In genomic region chr10:59006511-59007306, GRCh38 we compare ENCODE assay signal across 10 cellular contexts.
A peak's percentile ranks its signal among the peaks of the same experiment; 100 is the strongest.
DNase-seq lines count a peak whose midpoint lies in the region; ATAC-seq and TF ChIP-seq lines count a peak whose summit lies in the region.
"Had no signal": no experiment of that assay in that cellular context is flagged by ENCODE, and none has a peak within 500 bp of the region (broad histone marks: within the 10 kb centered on the region; RNA-seq: fewer than 3 reads in every experiment).

No MANE protein-coding gene starts in this region.

- ATAC-seq in HG03520 (IDR thresholded peaks at IDR 0.05; ENCODE audit: unreplicated experiment) (peak; percentile 36), left lung (peak; percentile 42), HG02571 (IDR thresholded peaks at IDR 0.05; ENCODE audit: unreplicated experiment) (no peak), esophagus mucosa (no peak)
- ATAC-seq: K562 had no signal

- intact Hi-C loops in left lung (cut with DNase I) = no loop called here

- no peaks in the 10 kb centered on the region for H3K36me3 ChIP-seq in left lung

- DNase-seq in AG10803 (ENCODE audit: low read depth) (peak; percentile 68), cardiac fibroblast (ENCODE audit: low read depth in 2 of 2) (peak; percentile 80 to 88), left lung (no peak), NCI-H1417 (lab: John Stamatoyannopoulos, UW) (no peak)
- DNase-seq in NK-92 treated with Interleukin-12 subunit alpha and Interleukin-12 subunit beta, amount 100 ng/mL, for 24 hours (lab: John Stamatoyannopoulos, UW) = no peak
- DNase-seq: activated CD8-positive, alpha-beta memory T cell treated with anti-CD3 and anti-CD28 coated beads, Interleukin-2, amount 50 U/mL, for 48 hours had no signal

- H3K4me1 ChIP-seq in left lung = no peaks in the 10 kb centered on the region

- no peaks in the 10 kb centered on the region for H3K9me3 ChIP-seq in left lung

- no peaks in the 10 kb centered on the region for H3K27me3 ChIP-seq in left lung

- no peak overlapping the region for H3K4me3 ChIP-seq in AG10803 (ENCODE audit: low read length)
- H3K4me3 ChIP-seq in cardiac fibroblast (replicated peaks in 1 of 2; ENCODE audit: low read depth in 2 of 2, low read length in 2 of 2) = no peak overlapping the region
- H3K4me3 ChIP-seq in left lung = no peak overlapping the region
- H3K4me3 ChIP-seq: K562 had no signal

- no peak overlapping the region for H3K27ac ChIP-seq in left lung

- TF ChIP-seq CTCF in AG10803 (conservative IDR thresholded peaks at IDR 0.05; ENCODE audit: low read length) = no peak
- TF ChIP-seq CTCF in cardiac fibroblast (IDR thresholded peaks at IDR 0.05; ENCODE audit: low read depth, low read length) = no peak
- TF ChIP-seq CTCF in left lung (IDR thresholded peaks at IDR 0.05) = no peak

Comparison
In these comparisons a context has a peak if more than half of its experiments do, and no peak if none do; other contexts are left out.
1. DNase-seq: peak in AG10803 (single experiment) and cardiac fibroblast (2 of 2); none in left lung (0 of 2), NK-92 treated with Interleukin-12 subunit alpha and Interleukin-12 subunit beta, amount 100 ng/mL, for 24 hours (single experiment) and NCI-H1417 (0 of 3).
2. ATAC-seq: peak in HG03520 (single experiment) and left lung (single experiment); none in HG02571 (single experiment) and esophagus mucosa (single experiment).